In genomic region chr3:168205451-168205850, GRCh38 we compare ENCODE assay signal across 16 cellular contexts.
DNase-seq lines count a peak whose midpoint lies in the region; ATAC-seq and TF ChIP-seq lines count a peak whose summit lies in the region.
"Had no signal": no experiment of that assay in that cellular context is flagged by ENCODE, and none has a peak within 500 bp of the region (broad histone marks: within the 10 kb centered on the region; RNA-seq: fewer than 3 reads in every experiment).

No MANE protein-coding gene starts in this region.

- H3K27me3 Mint-ChIP-seq in GM23338 (ENCODE audit: insufficient read depth, low read depth, poor library complexity): peaks cover 2% of the 10 kb centered on the region
- H3K27me3 Mint-ChIP-seq: CD4-positive, alpha-beta memory T cell had no signal

- H3F3A ChIP-seq in GM23338 (replicated peaks; ENCODE audit: low read depth): no peaks in the 10 kb centered on the region

- H3K4me2 ChIP-seq in GM23338 (no peak overlapping the region), OCI-LY3 (ENCODE audit: low read length) (peak overlapping the region; percentile 37)

- H3K36me3 Mint-ChIP-seq in GM23338 (ENCODE audit: low read depth): peaks cover 10% of the 10 kb centered on the region
- H3K36me3 Mint-ChIP-seq: CD4-positive, alpha-beta memory T cell had no signal

- H3K27ac Mint-ChIP-seq in GM23338: no peak overlapping the region
- H3K27ac Mint-ChIP-seq: H9 had no signal

- peaks cover 2% of the 10 kb centered on the region; the same call in 1 of the 3 replicates for H3K4me1 Mint-ChIP-seq in GM23338
- H3K4me1 Mint-ChIP-seq: CD4-positive, alpha-beta memory T cell had no signal

- H3K9me2 ChIP-seq in GM23338 (ENCODE audit: insufficient read depth): peaks cover 4% of the 10 kb centered on the region; the same call in 1 of the 2 replicates

- H3K9me3 Mint-ChIP-seq in GM23338: peaks cover 11% of the 10 kb centered on the region
- H3K9me3 Mint-ChIP-seq: CD4-positive, alpha-beta memory T cell had no signal

- H2AFZ ChIP-seq in GM23338 (peak overlapping the region; percentile 53; the same call in 1 of the 2 replicates), OCI-LY3 (ENCODE audit: low read depth, low read length) (no peak overlapping the region)
- H2AFZ ChIP-seq: GM23248 had no signal

- no peaks in the 10 kb centered on the region for H4K20me1 ChIP-seq in GM23338 (replicated peaks; ENCODE audit: insufficient read depth)
- no peaks in the 10 kb centered on the region for H4K20me1 ChIP-seq in OCI-LY3 (ENCODE audit: insufficient read depth, low read length)

- no peak overlapping the region for H3K4me3 Mint-ChIP-seq in GM23338
- H3K4me3 Mint-ChIP-seq: H9 had no signal

- H3K79me2 ChIP-seq in GM23338 (replicated peaks; ENCODE audit: insufficient read depth): no peaks in the 10 kb centered on the region
- no peaks in the 10 kb centered on the region for H3K79me2 ChIP-seq in OCI-LY3 (ENCODE audit: low read length)

- no peaks in the 10 kb centered on the region for H3K36me3 ChIP-seq in GM23338 (ENCODE audit: insufficient read depth)
- no peaks in the 10 kb centered on the region for H3K36me3 ChIP-seq in OCI-LY3 (replicated peaks; ENCODE audit: low read depth, low read length)

- H3K27ac ChIP-seq in GM23338 (ENCODE audit: low read depth) (no peak overlapping the region), OCI-LY3 (ENCODE audit: low read length) (no peak overlapping the region)
- H3K27ac ChIP-seq: GM23248 had no signal

- H3K27me3 ChIP-seq in GM23338 (ENCODE audit: insufficient read depth): no peaks in the 10 kb centered on the region
- H3K27me3 ChIP-seq in OCI-LY3 (ENCODE audit: low read depth, low read length): no peaks in the 10 kb centered on the region

- H3K4me1 ChIP-seq in GM23338 (ENCODE audit: insufficient read depth): no peaks in the 10 kb centered on the region
- peaks cover 36% of the 10 kb centered on the region for H3K4me1 ChIP-seq in OCI-LY3 (ENCODE audit: low read length)

- no peak for TF ChIP-seq CTCF in GM23338 (conservative IDR thresholded peaks at IDR 0.05; ENCODE audit: low read depth in 2 of 2)
- no peak for TF ChIP-seq CTCF in OCI-LY3 (IDR thresholded peaks at IDR 0.05; ENCODE audit: low read depth, low read length)

- DNase-seq in GM23338 (ENCODE audit: low spot score) (no peak), NCI-H2171 (lab: John Stamatoyannopoulos, UW) (peak; percentile 7)
- no peak for DNase-seq in activated CD4-positive, CD25-positive, alpha-beta regulatory T cell treated with anti-CD3 and anti-CD28 coated beads, Interleukin-2, amount 50 U/mL, for 72 hours
- DNase-seq: C1 segment of cervical spinal cord; Calu3; CD4-positive, alpha-beta memory T cell; COR-L47; DMS53; DMS79 treated with DMSO at 0.1 percent for 48 hours; GF-D8; GM23248; H9 had no signal

- H3K9me3 ChIP-seq in OCI-LY3 (ENCODE audit: insufficient read depth, low read length): no peaks in the 10 kb centered on the region

- ATAC-seq in GM23338 (no peak), GM21360 (IDR thresholded peaks at IDR 0.05; ENCODE audit: unreplicated experiment) (no peak), HG03378 (IDR thresholded peaks at IDR 0.05; ENCODE audit: unreplicated experiment) (no peak)
- ATAC-seq: HCT116 had no signal

- H3K4me3 ChIP-seq in GM23338 (no peak overlapping the region), OCI-LY3 (ENCODE audit: low read length) (no peak overlapping the region)
- H3K4me3 ChIP-seq: GM23248 had no signal

- H3K9ac ChIP-seq in OCI-LY3 (ENCODE audit: low read length): no peak overlapping the region
- H3K9ac ChIP-seq: GM23248 had no signal

TF ChIP-seq in GM23338, 12 proteins besides CTCF, POLR2A, EP300 and RAD21 (continues in another document):
- TF ChIP-seq JUNB (IDR thresholded peaks at IDR 0.05; ENCODE audit: unreplicated experiment) (no peak), CREB1 (CRISPR knock-in tag; IDR thresholded peaks at IDR 0.05; ENCODE audit: low read depth) (no peak), EZH2 (IDR thresholded peaks at IDR 0.05; ENCODE audit: low read depth, unreplicated experiment) (no peak), REST (IDR thresholded peaks at IDR 0.05; ENCODE audit: unreplicated experiment) (no peak), ZNF462 (CRISPR knock-in tag; IDR thresholded peaks at IDR 0.05) (no peak), NANOG (IDR thresholded peaks at IDR 0.05; ENCODE audit: borderline replicate concordance) (no peak), ZNF331 (CRISPR knock-in tag; IDR thresholded peaks at IDR 0.05; ENCODE audit: low read depth) (no peak), EZH2phosphoT487 (IDR thresholded peaks at IDR 0.05; ENCODE audit: unreplicated experiment) (no peak), POLR2AphosphoS5 (IDR thresholded peaks at IDR 0.05; ENCODE audit: low read depth) (no peak)
